ENCODE assay signal across 13 cellular contexts in the genomic region with DNA sequence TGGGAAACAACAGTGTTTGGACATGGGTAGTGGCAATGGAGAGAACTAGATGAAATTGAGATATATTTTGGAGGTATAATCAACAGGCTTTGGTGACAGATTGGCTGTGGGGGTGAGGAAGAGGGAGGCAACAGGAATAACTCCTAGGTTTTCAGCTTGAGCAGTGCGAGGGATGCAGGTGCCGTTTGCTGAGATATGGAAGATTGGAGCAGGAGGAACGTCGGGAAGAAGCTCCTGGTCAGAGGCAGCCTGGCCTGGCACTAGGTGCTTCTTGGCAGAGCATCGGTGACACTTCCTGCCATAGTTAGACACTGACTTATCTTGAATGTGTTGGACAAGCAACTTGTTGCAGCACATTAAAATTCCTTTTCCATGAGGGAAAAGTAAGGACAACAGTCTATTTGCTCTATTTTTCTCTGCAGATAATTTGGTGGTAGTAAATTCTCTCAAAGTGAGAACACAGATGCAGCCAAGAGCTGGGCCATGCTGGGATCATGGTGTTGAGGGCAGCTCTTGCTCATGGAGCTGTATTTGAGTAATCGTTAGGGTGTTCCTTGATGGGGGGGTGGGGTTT. TPM values are rescaled to one million over a fixed set of nuclear protein-coding genes. Genes with fewer than 3 reads are reported as not detected.
DNase-seq lines count a peak whose midpoint lies in the region; ATAC-seq and TF ChIP-seq lines count a peak whose summit lies in the region.
"Had no signal": no experiment of that assay in that cellular context is flagged by ENCODE, and none has a peak within 500 bp of the region (broad histone marks: within the 10 kb centered on the region; RNA-seq: fewer than 3 reads in every experiment).

No MANE protein-coding gene starts in this region.

- intact Hi-C loops in right cardiac atrium (cut with DNase I) (no loop called here), heart left ventricle (cut with DNase I) (no loop called here)

- peak in 1 of 2 donors; percentile 27 for ATAC-seq in right cardiac atrium
- ATAC-seq in heart left ventricle: no peak
- ATAC-seq in GM18867 (IDR thresholded peaks at IDR 0.05; ENCODE audit: unreplicated experiment): no peak
- no peak for ATAC-seq in GM21619 (IDR thresholded peaks at IDR 0.05; ENCODE audit: unreplicated experiment)

- H3K36me3 ChIP-seq in heart left ventricle: no peaks in the 10 kb centered on the region

- CTCF ChIA-PET in RWPE1 (lab: Yijun Ruan, JAX): no interaction called here

- H3K4me3 ChIP-seq in right cardiac atrium (ENCODE audit: low read length) (no peak overlapping the region), heart left ventricle (no peak overlapping the region)

- TF ChIP-seq POLR2A in heart left ventricle (IDR thresholded peaks at IDR 0.05): no peak

- H3K27me3 ChIP-seq in right cardiac atrium (ENCODE audit: control insufficient read depth, insufficient read depth): no peaks in the 10 kb centered on the region
- no peaks in the 10 kb centered on the region for H3K27me3 ChIP-seq in heart left ventricle

- H3K9me3 ChIP-seq in right cardiac atrium (ENCODE audit: control insufficient read depth, low read length): no peaks in the 10 kb centered on the region
- H3K9me3 ChIP-seq in heart left ventricle: no peaks in the 10 kb centered on the region

- POLR2A ChIA-PET in RWPE1 (lab: Yijun Ruan, JAX; ENCODE audit: low non-redundant PET): no interaction called here

- DNase-seq in right cardiac atrium (peak in 1 of 3 donors; percentile 50), heart left ventricle (no peak), RWPE1 (ENCODE audit: low spot score) (no peak), dermis blood vessel endothelial cell (peak; percentile 42), COLO829 (ENCODE audit: low spot score) (no peak)
- DNase-seq: DMS 273 treated with DMSO at 0.1 percent for 48 hours, H9, NCI-H146, NCI-H2107, NCI-H526, OCI-M1 had no signal

- H3K27ac ChIP-seq in right cardiac atrium (ENCODE audit: low read length): peak overlapping the region; percentile 26
- H3K27ac ChIP-seq in heart left ventricle: no peak overlapping the region
- H3K27ac ChIP-seq in RWPE1: peak overlapping the region; percentile 56

- H3K4me1 ChIP-seq in right cardiac atrium (ENCODE audit: control insufficient read depth, insufficient read depth, low read length) (peaks cover 6% of the 10 kb centered on the region), heart left ventricle (peaks cover 0 to 23% (median 11%) of the 10 kb centered on the region in 12 donors)

- TF ChIP-seq CTCF in heart left ventricle (IDR thresholded peaks at IDR 0.05) (no peak), RWPE1 (conservative IDR thresholded peaks at IDR 0.05; ENCODE audit: low read depth) (no peak)

- WGBS in right cardiac atrium: 39% methylated on average over 6 of the region's 6 CpGs
- WGBS in heart left ventricle, 4 donors: 42 to 71% (median 53%) methylated on average over 6 of the region's 6 CpGs

RNA-seq across cellular contexts. Expression of a gene that starts 21.5 kb away (rescaled TPM):
- total RNA-seq in right cardiac atrium: 10 to 100 TPM; 25.5 to 29.1 (median 25.9) TPM
- 9.3 TPM for polyA plus RNA-seq in right cardiac atrium
- 10 to 100 TPM in 7 of 9 donors, 1 to 10 TPM in 2; 6.0 to 21.6 (median 16.7) TPM for total RNA-seq in heart left ventricle
- 10 to 100 TPM in 1 of 2 donors, 1 to 10 TPM in 1; 6.1 to 10.5 TPM for polyA plus RNA-seq in heart left ventricle
- 16.2 and 19.5 TPM in 2 replicates for total RNA-seq in dermis blood vessel endothelial cell

Comparison
In these comparisons a context has a peak if more than half of its experiments do, and no peak if none do; other contexts are left out.
1. H3K27ac ChIP-seq: peak in right cardiac atrium (single experiment) and RWPE1 (single experiment); none in heart left ventricle (0 of 12).